ENCODE assay signal across 14 cellular contexts in the genomic region with DNA sequence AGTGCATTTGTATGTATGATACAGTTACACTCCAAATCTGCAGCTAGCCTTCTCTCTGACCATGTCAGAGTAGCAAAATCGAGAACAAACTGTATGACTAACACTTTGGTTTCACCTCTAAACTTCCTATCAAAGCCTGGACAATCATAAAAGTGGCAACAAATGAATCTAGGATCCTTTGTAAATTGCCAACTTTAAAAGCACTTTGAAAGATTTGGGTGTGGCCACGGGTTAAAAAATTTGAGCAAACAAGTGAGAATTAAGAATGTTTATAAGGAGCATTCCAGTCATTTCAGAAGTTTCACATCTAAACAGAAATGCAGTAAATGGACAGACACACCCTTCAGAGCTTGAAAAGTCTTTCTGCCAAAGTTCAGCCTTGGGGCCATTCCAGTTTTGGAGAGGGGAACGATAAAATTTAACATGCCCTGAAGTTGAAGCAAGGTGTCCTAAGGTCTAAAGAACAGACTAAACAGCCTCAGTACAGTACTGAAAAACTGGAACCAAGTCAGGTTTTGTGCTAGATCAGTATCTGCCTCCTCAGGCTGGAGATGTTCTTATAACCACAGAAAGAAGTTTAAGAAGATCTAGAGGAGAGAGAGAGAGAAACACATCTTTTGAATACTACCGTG.
A peak's percentile ranks its signal among the peaks of the same experiment; 100 is the strongest.
DNase-seq lines count a peak whose midpoint lies in the region; ATAC-seq and TF ChIP-seq lines count a peak whose summit lies in the region.
"Had no signal": no experiment of that assay in that cellular context is flagged by ENCODE, and none has a peak within 500 bp of the region (broad histone marks: within the 10 kb centered on the region; RNA-seq: fewer than 3 reads in every experiment).

No MANE protein-coding gene starts in this region.

- CTCF ChIA-PET in PC-9 (lab: Charles Lee) = no interaction called here

- peak; percentile 22 for DNase-seq in Caki2 (ENCODE audit: low read depth)
- DNase-seq in PC-9 = peak; percentile 11 to 85
- DNase-seq in NCI-H1105 (lab: John Stamatoyannopoulos, UW) = no peak
- DNase-seq in left ventricle myocardium superior = no peak
- no peak for DNase-seq in right lobe of liver
- no peak for DNase-seq in NCI-H1092 (lab: John Stamatoyannopoulos, UW)
- DNase-seq: activated CD8-positive, alpha-beta memory T cell treated with anti-CD3 and anti-CD28 coated beads for 24 hours; adrenal gland; T-helper 1 cell; transverse colon had no signal

- no peaks in the 10 kb centered on the region for H3K9me3 ChIP-seq in PC-9 (ENCODE audit: insufficient read depth, low read depth)
- no peaks in the 10 kb centered on the region for H3K9me3 ChIP-seq in right lobe of liver
- H3K9me3 ChIP-seq: adrenal gland, HAP-1, transverse colon had no signal

- no peak overlapping the region for H2AFZ ChIP-seq in PC-9
- H2AFZ ChIP-seq: hepatocyte had no signal

- H3K4me2 ChIP-seq in PC-9 = peak overlapping the region; percentile 60
- H3K4me2 ChIP-seq: hepatocyte had no signal

- intact Hi-C loops in PC-9 (cut with micrococcal nuclease; ENCODE audit: unreplicated experiment) = no loop called here
- intact Hi-C loops in left ventricle myocardium superior (cut with micrococcal nuclease) = no loop called here
- intact Hi-C loops in right lobe of liver (cut with DNase I) = no loop called here

- H3K27me3 ChIP-seq in PC-9 (ENCODE audit: insufficient read depth, low read depth) (no peaks in the 10 kb centered on the region), right lobe of liver (no peaks in the 10 kb centered on the region)
- H3K27me3 ChIP-seq: adrenal gland, hepatocyte, transverse colon had no signal

- 39% methylated on average over 4 of the region's 4 CpGs for WGBS in right lobe of liver (ENCODE audit: insufficient coverage, low coverage, low lambda C conversion rate, missing lambda C conversion rate)

- peaks cover 22% of the 10 kb centered on the region for H3F3A ChIP-seq in PC-9 (ENCODE audit: insufficient read depth, low read depth)

- H3K4me1 ChIP-seq in PC-9 (replicated peaks; ENCODE audit: insufficient read depth) (peaks cover 32% of the 10 kb centered on the region), right lobe of liver (no peaks in the 10 kb centered on the region)
- H3K4me1 ChIP-seq: adrenal gland had no signal

- H3K27ac ChIP-seq in PC-9 (peak overlapping the region; percentile 67), right lobe of liver (no peak overlapping the region)
- H3K27ac ChIP-seq: adrenal gland, hepatocyte, transverse colon had no signal

- H3K36me3 ChIP-seq in PC-9 (ENCODE audit: low read depth) = no peaks in the 10 kb centered on the region
- H3K36me3 ChIP-seq in right lobe of liver = no peaks in the 10 kb centered on the region
- H3K36me3 ChIP-seq: adrenal gland, HAP-1, transverse colon had no signal

- TF ChIP-seq CTCF in PC-9 (conservative IDR thresholded peaks at IDR 0.05) (no peak), right lobe of liver (IDR thresholded peaks at IDR 0.05) (no peak)

- H4K20me1 ChIP-seq in PC-9 (ENCODE audit: insufficient read depth) = no peaks in the 10 kb centered on the region

- in situ Hi-C loops in Caki2 (cut with HindIII; ENCODE audit: low pct_unique_long_range_greater_than_20kb, low sequenced_read_pairs) = no loop called here

- H3K4me3 ChIP-seq in PC-9 (no peak overlapping the region), right lobe of liver (no peak overlapping the region)
- H3K4me3 ChIP-seq: adrenal gland, HAP-1, hepatocyte, transverse colon had no signal

- no TSS peak for BruUV-seq in PC-9 (replicated peaks; lab: Mats Ljungman, UMichigan)

- POLR2A ChIA-PET in PC-9 (lab: Charles Lee; ENCODE audit: unreplicated experiment) = interaction anchor here (0.6 kb wide), 1 partner anchor 30 kb away, joined by 6 read pairs; no protein-coding TSS in a partner anchor

- ATAC-seq in GM19438 (IDR thresholded peaks at IDR 0.05; ENCODE audit: low read depth, unreplicated experiment) (peak; percentile 54), HG03039 (IDR thresholded peaks at IDR 0.05; ENCODE audit: unreplicated experiment) (peak; percentile 53), left ventricle myocardium superior (no peak), right lobe of liver (no peak)

- TF ChIP-seq POLR2A in right lobe of liver (IDR thresholded peaks at IDR 0.05) = no peak

- no peaks in the 10 kb centered on the region for H3K79me2 ChIP-seq in PC-9 (ENCODE audit: low read depth)
- H3K79me2 ChIP-seq: hepatocyte had no signal

- H3K9me2 ChIP-seq in PC-9 (ENCODE audit: insufficient read depth) = no peaks in the 10 kb centered on the region

Comparison
In these comparisons a context has a peak if more than half of its experiments do, and no peak if none do; other contexts are left out.
1. DNase-seq: peak in Caki2 (single experiment) and PC-9 (2 of 2); none in NCI-H1105 (single experiment), left ventricle myocardium superior (single experiment), right lobe of liver (0 of 3) and NCI-H1092 (single experiment).
2. ATAC-seq: peak in GM19438 (single experiment) and HG03039 (single experiment); none in left ventricle myocardium superior (single experiment) and right lobe of liver (0 of 4).